In genomic region chr5:138337685-138338410, GRCh38 we compare ENCODE assay signal across 8 cellular contexts. TPM values are rescaled to one million over a fixed set of nuclear protein-coding genes. Genes with fewer than 3 reads are reported as not detected.
DNase-seq lines count a peak whose midpoint lies in the region; ATAC-seq and TF ChIP-seq lines count a peak whose summit lies in the region.

TSS of gene FAM53C (plus strand) at chr5:138338266. CDS start at chr5:138341336, 3,070 bp downstream.

- POLR2A ChIA-PET in activated CD4-positive, alpha-beta memory T cell treated with anti-CD3 and anti-CD28 coated beads for 36 hours (lab: Charles Lee), result interaction anchor here (0.5 to 6.0 kb wide), 6 partner anchors 14 to 206 kb away, joined by 3 to 105 read pairs (median 4); partner anchors contain the start of genes BRD8, CDC23, KDM3B and KIF20A

- ATAC-seq in GM19351 (IDR thresholded peaks at IDR 0.05; ENCODE audit: unreplicated experiment), result peak; percentile 80
- ATAC-seq in HG03520 (IDR thresholded peaks at IDR 0.05; ENCODE audit: unreplicated experiment), result peak; percentile 79

- H3K27ac ChIP-seq in C4-2B, result peak within 1 kb of the TSS; percentile 95

- no peaks in the 10 kb centered on the region for H3K9me3 Mint-ChIP-seq in activated CD4-positive, alpha-beta memory T cell treated with anti-CD3 and anti-CD28 coated beads for 36 hours

- H3K4me3 ChIP-seq in lower leg skin (ENCODE audit: low read depth, poor library complexity, severe bottlenecking), result peak within 1 kb of the TSS; percentile 82

- CTCF ChIA-PET in activated CD4-positive, alpha-beta memory T cell treated with anti-CD3 and anti-CD28 coated beads for 36 hours (lab: Charles Lee), result interaction anchor here (1.0 to 8.4 kb wide), 4 partner anchors 13 to 159 kb away, joined by 4 to 192 read pairs (median 4); partner anchors contain the start of genes KDM3B and KIF20A

- H3K4me1 Mint-ChIP-seq in activated CD4-positive, alpha-beta memory T cell treated with anti-CD3 and anti-CD28 coated beads for 36 hours (ENCODE audit: low read depth), result peaks cover 38% of the 10 kb centered on the region

- peak; percentile 93 for DNase-seq in NCI-H774 (lab: John Stamatoyannopoulos, UW)
- DNase-seq in activated CD4-positive, alpha-beta memory T cell treated with anti-CD3 and anti-CD28 coated beads for 36 hours, result peak; percentile 94
- peak; percentile 88 to 94 for DNase-seq in dermis microvascular lymphatic vessel endothelial cell (ENCODE audit: low read depth in 2 of 2)
- DNase-seq in lower leg skin (ENCODE audit: low spot score in 2 of 2), result peak; percentile 88 to 98
- DNase-seq in stimulated activated CD4-positive, alpha-beta T cell treated with anti-CD3 and anti-CD28 coated beads, Interleukin-4, amount 100 ng/mL, for 4 hours, result peak; percentile 87 to 90

- H3K27ac Mint-ChIP-seq in activated CD4-positive, alpha-beta memory T cell treated with anti-CD3 and anti-CD28 coated beads for 36 hours, result peak within 1 kb of the TSS; percentile 96

- peak in 1 of 2 donors; percentile 97 for TF ChIP-seq POLR2A in lower leg skin (IDR thresholded peaks at IDR 0.05)

- TF ChIP-seq CTCF in C4-2B (conservative IDR thresholded peaks at IDR 0.05) (no peak), lower leg skin (IDR thresholded peaks at IDR 0.05) (no peak)

- peaks cover 7% of the 10 kb centered on the region for H3K36me3 Mint-ChIP-seq in activated CD4-positive, alpha-beta memory T cell treated with anti-CD3 and anti-CD28 coated beads for 36 hours

- WGBS in lower leg skin, 2 donors, result 0% methylated on average over 39 to 51 of the region's 56 CpGs

- intact Hi-C loops in activated CD4-positive, alpha-beta memory T cell treated with anti-CD3 and anti-CD28 coated beads for 36 hours (cut with micrococcal nuclease), result loop anchor here (1.0 to 5.0 kb wide), 5 partner anchors 14 to 586 kb away; partner anchors contain the start of genes BRD8, ETF1, HNRNPA0 and HSPA9
- intact Hi-C loops in lower leg skin (cut with DNase I; ENCODE audit: low total_unique reads), result no loop called here

- no peaks in the 10 kb centered on the region for H3K27me3 Mint-ChIP-seq in activated CD4-positive, alpha-beta memory T cell treated with anti-CD3 and anti-CD28 coated beads for 36 hours

- peak within 1 kb of the TSS; percentile 93 for H3K4me3 Mint-ChIP-seq in activated CD4-positive, alpha-beta memory T cell treated with anti-CD3 and anti-CD28 coated beads for 36 hours

RNA-seq across cellular contexts. Expression of gene FAM53C, which starts in this region (rescaled TPM):
- total RNA-seq in activated CD4-positive, alpha-beta memory T cell treated with anti-CD3 and anti-CD28 coated beads for 36 hours, result 10 to 100 TPM; 17.2 to 19.2 TPM
- total RNA-seq in dermis microvascular lymphatic vessel endothelial cell, result 24.3 and 28.8 TPM in 2 replicates
- 10 to 100 TPM; 15.2 to 19.9 (median 17.2) TPM for total RNA-seq in lower leg skin

Comparison
In these comparisons a context has a peak if more than half of its experiments do, and no peak if none do; other contexts are left out.
1. Peak in every context shown above with its lines: DNase-seq, ATAC-seq, H3K4me3 ChIP-seq and H3K27ac ChIP-seq.